29 cellular contexts compared by ENCODE assay signal in genomic region chr14:51173863-51174262, GRCh38.
DNase-seq lines count a peak whose midpoint lies in the region; ATAC-seq and TF ChIP-seq lines count a peak whose summit lies in the region.
"Had no signal": no experiment of that assay in that cellular context is flagged by ENCODE, and none has a peak within 500 bp of the region (broad histone marks: within the 10 kb centered on the region; RNA-seq: fewer than 3 reads in every experiment).

No MANE protein-coding gene starts in this region.

- intact Hi-C loops in PC-3 (cut with micrococcal nuclease), result no loop called here
- intact Hi-C loops in right cardiac atrium (cut with DNase I), result no loop called here

- H3K4me3 ChIP-seq in MG63 (no peak overlapping the region), PC-3 (ENCODE audit: low read length) (no peak overlapping the region), right cardiac atrium (ENCODE audit: low read length) (no peak overlapping the region)
- H3K4me3 ChIP-seq: A549; BLaER1; BLaER1 treated with 17β-estradiol and CSF1 and Interleukin-3, amounts not matched to agents 10 nM and 100 nM had no signal

- no peak overlapping the region for H3K9ac ChIP-seq in PC-3 (ENCODE audit: low read length)
- H3K9ac ChIP-seq: BLaER1; BLaER1 treated with 17β-estradiol and CSF1 and Interleukin-3, amounts not matched to agents 10 nM and 100 nM had no signal

- H3K36me3 ChIP-seq in MG63 (no peaks in the 10 kb centered on the region), PC-3 (ENCODE audit: low read depth, low read length) (no peaks in the 10 kb centered on the region)
- H3K36me3 ChIP-seq: BE2C; BLaER1; BLaER1 treated with 17β-estradiol and CSF1 and Interleukin-3, amounts not matched to agents 10 nM and 100 nM had no signal

- ATAC-seq in PC-3 (peak; percentile 92), right cardiac atrium (no peak)
- ATAC-seq: A549; CD8-positive, alpha-beta T cell had no signal

- H3K9me2 ChIP-seq in PC-3 (replicated peaks; ENCODE audit: low read length), result no peaks in the 10 kb centered on the region

- H3K4me1 ChIP-seq in PC-3 (ENCODE audit: insufficient read depth, low read length), result peaks cover 6% of the 10 kb centered on the region; the same call in 1 of the 2 replicates
- no peaks in the 10 kb centered on the region for H3K4me1 ChIP-seq in right cardiac atrium (ENCODE audit: control insufficient read depth, insufficient read depth, low read length)
- H3K4me1 ChIP-seq: A549; BE2C; BLaER1; BLaER1 treated with 17β-estradiol and CSF1 and Interleukin-3, amounts not matched to agents 10 nM and 100 nM; Caco-2 had no signal

- H3K9me3 ChIP-seq in MG63 (no peaks in the 10 kb centered on the region), PC-3 (ENCODE audit: low read length) (no peaks in the 10 kb centered on the region), right cardiac atrium (ENCODE audit: control insufficient read depth, low read length) (no peaks in the 10 kb centered on the region)
- H3K9me3 ChIP-seq: A549; BE2C; BLaER1; BLaER1 treated with 17β-estradiol and CSF1 and Interleukin-3, amounts not matched to agents 10 nM and 100 nM; Caco-2 had no signal

- no peaks in the 10 kb centered on the region for H3K79me2 ChIP-seq in PC-3 (ENCODE audit: low read length)

- WGBS in right cardiac atrium, result 53% methylated on average over 1 of the region's 1 CpG

- no peak for TF ChIP-seq CTCF in PC-3 (conservative IDR thresholded peaks at IDR 0.05; ENCODE audit: low read depth, low read length)

- no peaks in the 10 kb centered on the region for H3F3A ChIP-seq in PC-3 (ENCODE audit: low read length, unreplicated experiment)

- no peak overlapping the region for H3K4me2 ChIP-seq in PC-3 (ENCODE audit: low read length)
- H3K4me2 ChIP-seq: A549; BLaER1; BLaER1 treated with 17β-estradiol and CSF1 and Interleukin-3, amounts not matched to agents 10 nM and 100 nM had no signal

- CTCF ChIA-PET in PC-3 (lab: Charles Lee), result no interaction called here

- H3K27ac ChIP-seq in PC-3 (ENCODE audit: low read length), result no peak overlapping the region
- H3K27ac ChIP-seq in right cardiac atrium (ENCODE audit: low read length), result no peak overlapping the region
- H3K27ac ChIP-seq: 22Rv1; A549; BLaER1; BLaER1 treated with 17β-estradiol and CSF1 and Interleukin-3, amounts not matched to agents 10 nM and 100 nM; C4-2B had no signal

- BruUV-seq in PC-3 (replicated peaks; lab: Mats Ljungman, UMichigan), result no TSS peak

- POLR2A ChIA-PET in PC-3 (lab: Charles Lee; ENCODE audit: unreplicated experiment), result no interaction called here

- no peaks in the 10 kb centered on the region for H4K20me1 ChIP-seq in PC-3 (ENCODE audit: low read length)
- H4K20me1 ChIP-seq: BLaER1; BLaER1 treated with 17β-estradiol and CSF1 and Interleukin-3, amounts not matched to agents 10 nM and 100 nM had no signal

- no peaks in the 10 kb centered on the region for H3K27me3 ChIP-seq in MG63
- no peaks in the 10 kb centered on the region for H3K27me3 ChIP-seq in PC-3 (ENCODE audit: low read length)
- H3K27me3 ChIP-seq in right cardiac atrium (ENCODE audit: control insufficient read depth, insufficient read depth), result no peaks in the 10 kb centered on the region
- H3K27me3 ChIP-seq: BE2C; BLaER1; BLaER1 treated with 17β-estradiol and CSF1 and Interleukin-3, amounts not matched to agents 10 nM and 100 nM had no signal

- DNase-seq in MG63, result peak; percentile 15
- peak; percentile 14 for DNase-seq in PC-3
- DNase-seq in right cardiac atrium, result no peak
- DNase-seq in LoVo (ENCODE audit: low spot score), result no peak
- DNase-seq: 8988T; ACHN; AML-193; BE2C; C1 segment of cervical spinal cord; Caco-2; Calu3; CD4-positive, alpha-beta memory T cell; CD4-positive, alpha-beta T cell; CD4-positive, CD25-positive, alpha-beta regulatory T cell; CD8-positive, alpha-beta memory T cell; CD8-positive, alpha-beta T cell; COR-L47; DMS 273 treated with DMSO at 0.1 percent for 48 hours; DMS153; DMS53; DMS79; DMS79 treated with DMSO at 0.1 percent for 48 hours; DND-41; EL had no signal

- no peak overlapping the region for H2AFZ ChIP-seq in PC-3 (ENCODE audit: low read length)

Comparison
In these comparisons a context has a peak if more than half of its experiments do, and no peak if none do; other contexts are left out.
1. DNase-seq: peak in MG63 (single experiment) and PC-3 (single experiment); none in right cardiac atrium (0 of 3) and LoVo (single experiment).